In genomic region chr13:110873639-110874507, GRCh38 we compare ENCODE assay signal across 8 cellular contexts. TPM values are rescaled to one million over a fixed set of nuclear protein-coding genes. Genes with fewer than 3 reads are reported as not detected.
DNase-seq lines count a peak whose midpoint lies in the region; ATAC-seq, FAIRE-seq and TF ChIP-seq lines count a peak whose summit lies in the region.

No MANE protein-coding gene starts in this region.

- peak overlapping the region; percentile 38 to 88; a peak in 3 of 4 replicates for H3K9ac ChIP-seq in K562 (ENCODE audit: insufficient read depth in 1 of 2, low read depth in 2 of 2, low read length in 2 of 2)

- no peaks in the 10 kb centered on the region for H3K9me1 ChIP-seq in K562 (ENCODE audit: control insufficient read depth, insufficient read depth, low read length)

- CTCF ChIA-PET in K562 (lab: Yijun Ruan, JAX; ENCODE audit: low intra/inter-chr PET ratio) = no interaction called here

- TF ChIP-seq EP300 in K562 (IDR thresholded peaks at IDR 0.05; ENCODE audit: low read length) = no peak

- H3K27ac ChIP-seq in right atrium auricular region (peak overlapping the region in 1 of 2 donors; percentile 33), K562 (ENCODE audit: extremely low read depth, low read depth, low read length) (peak overlapping the region; percentile 52; the same call in 1 of the 3 replicates), mesodermal cell (ENCODE audit: low read depth, low read length, severe bottlenecking) (no peak overlapping the region), vagina (peak overlapping the region; percentile 86)

- peak; percentile 68 for FAIRE-seq in K562 (lab: Jason Lieb, UNC)

- TF ChIP-seq POLR2A in K562 (conservative IDR thresholded peaks at IDR 0.05) (no peak), vagina (IDR thresholded peaks at IDR 0.05) (no peak)

- WGBS in K562 (ENCODE audit: insufficient coverage, low coverage, missing lambda C conversion rate) = 69% methylated on average over 16 of the region's 19 CpGs
- 81 to 83% methylated on average over 16 to 19 of the region's 19 CpGs for WGBS in mesodermal cell (ENCODE audit: insufficient coverage in 2 of 2), 2 experiments

- intact Hi-C loops in left cardiac atrium (cut with DNase I) (loop anchor here in 1 of 2 donors (5.0 kb wide), 1 partner anchor 33 kb away; no protein-coding TSS in a partner anchor), K562 (cut with micrococcal nuclease) (loop anchor here (2.0 kb wide), 1 partner anchor 41 kb away; the partner anchor contains the start of gene ANKRD10), vagina (cut with DNase I) (no loop called here)

- peaks cover 10% of the 10 kb centered on the region; the same call in 2 of the 3 replicates for H3K79me2 ChIP-seq in K562 (ENCODE audit: control insufficient read depth, insufficient read depth, low read length)

- H3K4me3 ChIP-seq in right atrium auricular region (peak overlapping the region; percentile 24 to 50), K562 (peak overlapping the region; percentile 35), mesodermal cell (ENCODE audit: extremely low read depth, insufficient read depth, low read length, poor library complexity, severe bottlenecking) (peak overlapping the region; percentile 40), vagina (peak overlapping the region; percentile 40 to 41)

- H3K36me3 ChIP-seq in right atrium auricular region (no peaks in the 10 kb centered on the region), K562 (ENCODE audit: control insufficient read depth, insufficient read depth, low read length) (no peaks in the 10 kb centered on the region), mesodermal cell (ENCODE audit: control insufficient read depth, insufficient read depth, low read length) (peaks cover 2% of the 10 kb centered on the region), vagina (no peaks in the 10 kb centered on the region)

- POLR2A ChIA-PET in K562 (lab: Yijun Ruan, JAX) = no interaction called here

- DNase-seq in right atrium auricular region (ENCODE audit: low spot score) (no peak), left cardiac atrium (no peak), K562 (ENCODE audit: extremely low read depth in 1 of 4, low spot score in 3 of 4) (no peak), vagina (ENCODE audit: extremely low spot score in 2 of 2) (no peak), NCI-H1436 treated with DMSO at 0.1 percent for 48 hours (lab: John Stamatoyannopoulos, UW) (no peak), SKM-1 (lab: John Stamatoyannopoulos, UW; ENCODE audit: unreplicated experiment) (no peak)

- H3K4me1 ChIP-seq in right atrium auricular region = peaks cover 0 to 31% of the 10 kb centered on the region in 2 donors
- H3K4me1 ChIP-seq in K562 (replicated peaks in 1 of 2; ENCODE audit: control insufficient read depth in 2 of 2, insufficient read depth in 2 of 2, low read length in 2 of 2) = peaks cover 26 to 36% of the 10 kb centered on the region in 2 experiments; a peak in 4 of 5 replicates
- H3K4me1 ChIP-seq in mesodermal cell (ENCODE audit: control insufficient read depth, insufficient read depth, low read length, poor library complexity, severe bottlenecking) = peaks cover 26% of the 10 kb centered on the region
- H3K4me1 ChIP-seq in vagina = peaks cover 48% of the 10 kb centered on the region

- no peak for TF ChIP-seq RAD21 in K562 (CRISPR knock-in tag; conservative IDR thresholded peaks at IDR 0.05 in 1 of 2, IDR thresholded peaks at IDR 0.05 in 1 of 2)

- TF ChIP-seq CTCF in right atrium auricular region (IDR thresholded peaks at IDR 0.05) (no peak), K562 (IDR thresholded peaks at IDR 0.05 in 2 of 3, conservative IDR thresholded peaks at IDR 0.05 in 1 of 3; ENCODE audit: insufficient read depth in 2 of 3, low read depth in 1 of 3, low read length in 3 of 3) (no peak), vagina (IDR thresholded peaks at IDR 0.05) (no peak)

- H3K9me3 ChIP-seq in right atrium auricular region (no peaks in the 10 kb centered on the region), K562 (replicated peaks; ENCODE audit: control insufficient read depth, insufficient read depth, low read depth, low read length) (peaks cover 2% of the 10 kb centered on the region; the same call in 1 of the 2 replicates), mesodermal cell (ENCODE audit: control insufficient read depth, low read length) (peaks cover 3% of the 10 kb centered on the region), vagina (no peaks in the 10 kb centered on the region)

- H3K27me3 ChIP-seq in right atrium auricular region = no peaks in the 10 kb centered on the region
- no peaks in the 10 kb centered on the region for H3K27me3 ChIP-seq in K562 (ENCODE audit: control insufficient read depth in 2 of 2, insufficient read depth in 2 of 2, low read length in 2 of 2)
- H3K27me3 ChIP-seq in vagina = no peaks in the 10 kb centered on the region

- in situ Hi-C loops in K562 (cut with MboI) = no loop called here

- H3K4me2 ChIP-seq in K562 (ENCODE audit: insufficient read depth, low read length) = peak overlapping the region; percentile 90

- H2AFZ ChIP-seq in K562 (ENCODE audit: low read depth, low read length) = peak overlapping the region; percentile 76

- ATAC-seq in left cardiac atrium (no peak), K562 (no peak), GM21515 (IDR thresholded peaks at IDR 0.05; ENCODE audit: unreplicated experiment) (no peak)

- H4K20me1 ChIP-seq in K562 (replicated peaks; ENCODE audit: control insufficient read depth, insufficient read depth, low read length) = no peaks in the 10 kb centered on the region

- no TSS peak for BruUV-seq in K562 (replicated peaks; lab: Mats Ljungman, UMichigan)

TF ChIP-seq in K562, 482 proteins besides CTCF, POLR2A, EP300 and RAD21 (continues in another document):
- no peak for TF ChIP-seq BACH1 (tag; IDR thresholded peaks at IDR 0.05)
- TF ChIP-seq, protein P1, sequence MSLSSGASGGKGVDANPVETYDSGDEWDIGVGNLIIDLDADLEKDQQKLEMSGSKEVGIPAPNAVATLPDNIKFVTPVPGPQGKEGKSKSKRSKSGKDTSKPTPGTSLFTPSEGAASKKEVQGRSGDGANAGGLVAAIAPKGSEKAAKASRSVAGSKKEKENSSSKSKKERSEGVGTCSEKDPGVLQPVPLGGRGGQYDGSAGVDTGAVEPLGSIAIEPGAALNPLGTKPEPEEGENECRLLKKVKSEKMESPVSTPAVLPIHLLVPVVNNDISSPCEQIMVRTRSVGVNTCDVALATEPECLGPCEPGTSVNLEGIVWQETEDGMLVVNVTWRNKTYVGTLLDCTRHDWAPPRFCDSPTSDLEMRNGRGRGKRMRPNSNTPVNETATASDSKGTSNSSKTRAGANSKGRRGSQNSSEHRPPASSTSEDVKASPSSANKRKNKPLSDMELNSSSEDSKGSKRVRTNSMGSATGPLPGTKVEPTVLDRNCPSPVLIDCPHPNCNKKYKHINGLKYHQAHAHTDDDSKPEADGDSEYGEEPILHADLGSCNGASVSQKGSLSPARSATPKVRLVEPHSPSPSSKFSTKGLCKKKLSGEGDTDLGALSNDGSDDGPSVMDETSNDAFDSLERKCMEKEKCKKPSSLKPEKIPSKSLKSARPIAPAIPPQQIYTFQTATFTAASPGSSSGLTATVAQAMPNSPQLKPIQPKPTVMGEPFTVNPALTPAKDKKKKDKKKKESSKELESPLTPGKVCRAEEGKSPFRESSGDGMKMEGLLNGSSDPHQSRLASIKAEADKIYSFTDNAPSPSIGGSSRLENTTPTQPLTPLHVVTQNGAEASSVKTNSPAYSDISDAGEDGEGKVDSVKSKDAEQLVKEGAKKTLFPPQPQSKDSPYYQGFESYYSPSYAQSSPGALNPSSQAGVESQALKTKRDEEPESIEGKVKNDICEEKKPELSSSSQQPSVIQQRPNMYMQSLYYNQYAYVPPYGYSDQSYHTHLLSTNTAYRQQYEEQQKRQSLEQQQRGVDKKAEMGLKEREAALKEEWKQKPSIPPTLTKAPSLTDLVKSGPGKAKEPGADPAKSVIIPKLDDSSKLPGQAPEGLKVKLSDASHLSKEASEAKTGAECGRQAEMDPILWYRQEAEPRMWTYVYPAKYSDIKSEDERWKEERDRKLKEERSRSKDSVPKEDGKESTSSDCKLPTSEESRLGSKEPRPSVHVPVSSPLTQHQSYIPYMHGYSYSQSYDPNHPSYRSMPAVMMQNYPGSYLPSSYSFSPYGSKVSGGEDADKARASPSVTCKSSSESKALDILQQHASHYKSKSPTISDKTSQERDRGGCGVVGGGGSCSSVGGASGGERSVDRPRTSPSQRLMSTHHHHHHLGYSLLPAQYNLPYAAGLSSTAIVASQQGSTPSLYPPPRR (CRISPR knock-in tag; IDR thresholded peaks at IDR 0.05; ENCODE audit: borderline replicate concordance) = no peak
- TF ChIP-seq NCOA6 (IDR thresholded peaks at IDR 0.05) = no peak
- no peak for TF ChIP-seq SREBF2 (CRISPR knock-in tag; IDR thresholded peaks at IDR 0.05)
- TF ChIP-seq RBFOX2 (IDR thresholded peaks at IDR 0.05; ENCODE audit: low read depth, low read length) = no peak

RNA-seq across cellular contexts. Expression of gene ANKRD10, which starts 41.0 kb away (rescaled TPM):
- total RNA-seq in right atrium auricular region = 10 to 100 TPM; 46.2 to 47.5 TPM
- total RNA-seq in left cardiac atrium = 10 to 100 TPM; 48.7 to 78.7 TPM
- 178 and 324 TPM in 2 replicates for total RNA-seq in K562 (2011; cell fraction: chromatin; rRNA removed; ENCODE audit: low replicate concordance)
- total RNA-seq in K562 (2011; cell fraction: nucleolus; rRNA removed) = 159 and 175 TPM in 2 replicates
- total RNA-seq in K562 (2011; cell fraction: nucleoplasm; rRNA removed) = 205 and 428 TPM in 2 replicates
- 45.0 and 50.2 TPM in 2 replicates for total RNA-seq in K562 (2014; rRNA removed)
- total RNA-seq in K562 (2014; rRNA removed; fragmentation: Illumina TruSeq; extraction: Trizol) = 53.0 and 67.7 TPM in 2 replicates
- 45.4 and 61.9 TPM in 2 replicates for total RNA-seq in K562 (2015; rRNA removed; fragmentation: Illumina TruSeq; extraction: Trizol)
- 46.9 and 55.0 TPM in 2 replicates for total RNA-seq in K562 (2021)
- polyA plus RNA-seq in K562 (2011; rRNA removed) = 169 and 183 TPM in 2 replicates
- 54.2 and 61.3 TPM in 2 replicates for polyA plus RNA-seq in K562 (2011; cell fraction: cytosol; rRNA removed)
- polyA plus RNA-seq in K562 (2011; cell fraction: nucleus; rRNA removed) = 416 and 593 TPM in 2 replicates
- 32.3 and 57.8 TPM in 2 replicates for polyA plus RNA-seq in K562 (2012)
- polyA plus RNA-seq in K562 (2014; fragmentation: Illumina TruSeq; extraction: Trizol) = 21.7 and 23.2 TPM in 2 replicates
- 10 to 100 TPM; 22.1 to 31.0 TPM for polyA plus RNA-seq in K562 (2014; fragmentation: Nextera tagmentation; extraction: Ambion mirVana)
- 36.8 and 40.2 TPM in 2 replicates for polyA plus RNA-seq in K562 (2014; rRNA removed)
- polyA minus RNA-seq in K562 (2011; rRNA and poly(A)+ RNA removed) = 108 and 129 TPM in 2 replicates
- polyA minus RNA-seq in K562 (2011; cell fraction: cytosol; rRNA and poly(A)+ RNA removed) = 91.0 and 108 TPM in 2 replicates
- polyA minus RNA-seq in K562 (2011; cell fraction: nucleus; rRNA and poly(A)+ RNA removed) = 588 and 736 TPM in 2 replicates
- polyA plus RNA-seq in mesodermal cell (2013, experiment 1 of 2) = 138 TPM
- 98.2 TPM for polyA plus RNA-seq in mesodermal cell (2013, experiment 2 of 2)
- 114 TPM for total RNA-seq in vagina
